Comparison of ENCODE assay signal across 8 cellular contexts in the genomic region with DNA sequence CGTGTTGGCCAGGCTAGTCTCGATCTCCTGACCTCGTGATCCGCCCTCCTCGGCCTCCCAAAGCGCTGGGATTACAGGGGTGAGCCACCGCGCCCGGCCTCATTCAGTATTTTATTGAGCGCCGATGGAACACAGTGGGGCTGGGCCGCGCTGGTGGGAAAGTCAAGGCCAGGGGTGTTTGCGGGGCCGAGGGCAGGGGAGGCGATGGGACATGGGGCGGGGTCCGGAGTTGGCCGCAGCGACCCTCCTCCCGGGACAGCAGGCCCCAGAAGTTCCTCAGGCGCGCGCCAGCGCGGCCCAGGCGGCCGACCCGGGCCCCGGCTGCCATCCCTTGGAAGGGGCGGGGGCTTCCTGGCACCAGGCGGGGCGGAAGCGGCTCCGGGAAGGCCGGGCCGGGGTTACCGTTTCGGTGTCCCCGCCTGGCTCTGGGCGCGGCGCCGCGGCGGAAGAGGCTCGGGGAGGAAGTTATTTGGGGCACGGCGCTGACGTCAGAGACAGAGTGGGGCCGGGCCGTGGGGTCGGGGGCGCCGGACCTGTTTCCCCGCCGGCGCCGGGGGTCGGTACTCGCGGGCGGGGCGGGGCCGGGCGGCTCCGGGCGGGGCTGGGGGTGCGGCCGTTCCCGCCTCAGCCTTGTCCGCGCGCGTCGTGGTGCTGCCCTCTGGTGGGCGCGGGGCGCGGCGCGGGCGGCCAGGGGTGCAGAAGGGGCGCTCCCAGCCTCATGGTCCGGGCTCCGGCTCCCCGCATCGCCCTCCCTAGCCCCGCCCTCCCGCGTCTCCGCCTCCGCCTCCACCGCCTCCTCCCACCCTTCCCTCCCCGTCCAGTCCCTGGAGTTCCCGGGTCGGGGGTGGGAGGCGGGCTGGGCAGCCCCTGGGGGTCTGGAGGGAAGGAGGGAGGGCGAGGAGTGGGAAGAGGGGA. TPM values are rescaled to one million over a fixed set of nuclear protein-coding genes. Genes with fewer than 3 reads are reported as not detected.
DNase-seq lines count a peak whose midpoint lies in the region; ATAC-seq and TF ChIP-seq lines count a peak whose summit lies in the region.

No MANE protein-coding gene starts in this region.

- 0 out of 2 replicates have a peak, but pooled peaks have one; percentile 28 for TF ChIP-seq EP300 in Ishikawa (IDR thresholded peaks at IDR 0.05; ENCODE audit: borderline replicate concordance)

- no peaks in the 10 kb centered on the region for H3K27me3 ChIP-seq in PC-9 (ENCODE audit: insufficient read depth, low read depth)

- peak overlapping the region; percentile 87 for H2AFZ ChIP-seq in PC-9

- H3K4me1 Mint-ChIP-seq in nephron = peaks cover 5% of the 10 kb centered on the region
- H3K4me1 Mint-ChIP-seq in stimulated activated naive CD8-positive, alpha-beta T cell treated with anti-CD3 and anti-CD28 coated beads, Interleukin-15, Interleukin-2, amounts not matched to agents 100 ng/mL and 50 ng/mL, for 24 hours (ENCODE audit: low read depth) = no peaks in the 10 kb centered on the region

- H4K20me1 ChIP-seq in PC-9 (ENCODE audit: insufficient read depth) = peaks cover 6% of the 10 kb centered on the region; the same call in 1 of the 2 replicates

- TF ChIP-seq CTCF in PC-9 (conservative IDR thresholded peaks at IDR 0.05) (peak; percentile 34; the same call in 1 of the 2 replicates), nephron (IDR thresholded peaks at IDR 0.05; ENCODE audit: unreplicated experiment in 3 of 3) (peak; percentile 66 to 79 (median 71))

- CTCF ChIA-PET in PC-9 (lab: Charles Lee) = interaction anchor here (0.7 to 1.1 kb wide), 2 partner anchors 71 to 206 kb away, joined by 5 to 11 read pairs; no protein-coding TSS in a partner anchor

- H3K4me3 ChIP-seq in PC-9 = peak overlapping the region; percentile 64

- no peaks in the 10 kb centered on the region for H3K9me3 ChIP-seq in PC-9 (ENCODE audit: insufficient read depth, low read depth)

- no peaks in the 10 kb centered on the region for H3K9me2 ChIP-seq in PC-9 (ENCODE audit: insufficient read depth)

- intact Hi-C loops in PC-9 (cut with micrococcal nuclease; ENCODE audit: unreplicated experiment) = loop anchor here (1.0 to 5.0 kb wide), 5 partner anchors 31 to 386 kb away; partner anchors contain the start of gene SRRM2

- H3K27ac ChIP-seq in PC-9 = peak overlapping the region; percentile 72

- peaks cover 12% of the 10 kb centered on the region for H3K27me3 Mint-ChIP-seq in nephron (ENCODE audit: low read depth)
- peaks cover 15% of the 10 kb centered on the region for H3K27me3 Mint-ChIP-seq in stimulated activated naive CD8-positive, alpha-beta T cell treated with anti-CD3 and anti-CD28 coated beads, Interleukin-15, Interleukin-2, amounts not matched to agents 100 ng/mL and 50 ng/mL, for 24 hours

- H3K9me3 Mint-ChIP-seq in nephron = no peaks in the 10 kb centered on the region
- no peaks in the 10 kb centered on the region for H3K9me3 Mint-ChIP-seq in stimulated activated naive CD8-positive, alpha-beta T cell treated with anti-CD3 and anti-CD28 coated beads, Interleukin-15, Interleukin-2, amounts not matched to agents 100 ng/mL and 50 ng/mL, for 24 hours

- DNase-seq in DMS53 treated with DMSO at 0.1 percent for 48 hours (lab: John Stamatoyannopoulos, UW; ENCODE audit: unreplicated experiment) (peak; percentile 26), PC-9 (peak; percentile 71 to 94), activated T-helper 1 cell treated with Interleukin-2 at 50 U/mL for 16 hours (ENCODE audit: low read depth) (peak; percentile 80), fibroblast of peridontal ligament (ENCODE audit: extremely low read depth) (peak; percentile 66)

- H3K27ac Mint-ChIP-seq in nephron = peak overlapping the region in 1 of 3 experiments; percentile 69
- peak overlapping the region; percentile 49 for H3K27ac Mint-ChIP-seq in stimulated activated naive CD8-positive, alpha-beta T cell treated with anti-CD3 and anti-CD28 coated beads, Interleukin-15, Interleukin-2, amounts not matched to agents 100 ng/mL and 50 ng/mL, for 24 hours

- H3K4me2 ChIP-seq in PC-9 = peak overlapping the region; percentile 94

- no peaks in the 10 kb centered on the region for H3K36me3 Mint-ChIP-seq in nephron (ENCODE audit: low read depth)
- H3K36me3 Mint-ChIP-seq in stimulated activated naive CD8-positive, alpha-beta T cell treated with anti-CD3 and anti-CD28 coated beads, Interleukin-15, Interleukin-2, amounts not matched to agents 100 ng/mL and 50 ng/mL, for 24 hours (ENCODE audit: low read depth) = no peaks in the 10 kb centered on the region

- ATAC-seq in GM21529 (IDR thresholded peaks at IDR 0.05; ENCODE audit: unreplicated experiment) = peak; percentile 76

- H3F3A ChIP-seq in PC-9 (ENCODE audit: insufficient read depth, low read depth) = peaks cover 48% of the 10 kb centered on the region

- POLR2A ChIA-PET in PC-9 (lab: Charles Lee; ENCODE audit: unreplicated experiment) = no interaction called here

- TSS peak; percentile 66 for BruUV-seq in PC-9 (replicated peaks; lab: Mats Ljungman, UMichigan)

- 0 out of 2 replicates have a peak, but pooled peaks cover 4% of the 10 kb centered on the region for H3K79me2 ChIP-seq in PC-9 (ENCODE audit: low read depth)

- H3K36me3 ChIP-seq in PC-9 (ENCODE audit: low read depth) = no peaks in the 10 kb centered on the region

- TF ChIP-seq RAD21 in Ishikawa (IDR thresholded peaks at IDR 0.05; ENCODE audit: low read depth) = peak; percentile 44; the same call in 1 of the 2 replicates

- peak overlapping the region; percentile 74 to 83 (median 81) for H3K4me3 Mint-ChIP-seq in nephron
- peak overlapping the region; percentile 82 for H3K4me3 Mint-ChIP-seq in stimulated activated naive CD8-positive, alpha-beta T cell treated with anti-CD3 and anti-CD28 coated beads, Interleukin-15, Interleukin-2, amounts not matched to agents 100 ng/mL and 50 ng/mL, for 24 hours

- H3K4me1 ChIP-seq in PC-9 (replicated peaks; ENCODE audit: insufficient read depth) = peaks cover 34% of the 10 kb centered on the region

TF ChIP-seq in Ishikawa, 13 proteins besides CTCF, POLR2A, EP300 and RAD21:
- no peak for TF ChIP-seq CEBPB (IDR thresholded peaks at IDR 0.05)
- TF ChIP-seq TAF1 (IDR thresholded peaks at IDR 0.05; ENCODE audit: low read depth) = peak; percentile 53
- peak; percentile 33; the same call in 1 of the 2 replicates for TF ChIP-seq TEAD4 (IDR thresholded peaks at IDR 0.05)
- peak; percentile 70 for TF ChIP-seq CREB1 (IDR thresholded peaks at IDR 0.05; ENCODE audit: low read depth)
- peak; percentile 39; the same call in 1 of the 2 replicates for TF ChIP-seq TCF12 (IDR thresholded peaks at IDR 0.05; ENCODE audit: low read depth)
- peak; percentile 44 for TF ChIP-seq USF1 (IDR thresholded peaks at IDR 0.05)
- 0 out of 2 replicates have a peak, but pooled peaks have one; percentile 51 for TF ChIP-seq YY1 (IDR thresholded peaks at IDR 0.05; ENCODE audit: low read depth)
- 0 out of 2 replicates have a peak, but pooled peaks have one; percentile 28 for TF ChIP-seq EGR1 (IDR thresholded peaks at IDR 0.05)
- peak; percentile 92 for TF ChIP-seq ZBTB7A (IDR thresholded peaks at IDR 0.05; ENCODE audit: low read depth)
- peak; percentile 41; the same call in 1 of the 2 replicates for TF ChIP-seq NFIC (IDR thresholded peaks at IDR 0.05)
- TF ChIP-seq, protein P1, sequence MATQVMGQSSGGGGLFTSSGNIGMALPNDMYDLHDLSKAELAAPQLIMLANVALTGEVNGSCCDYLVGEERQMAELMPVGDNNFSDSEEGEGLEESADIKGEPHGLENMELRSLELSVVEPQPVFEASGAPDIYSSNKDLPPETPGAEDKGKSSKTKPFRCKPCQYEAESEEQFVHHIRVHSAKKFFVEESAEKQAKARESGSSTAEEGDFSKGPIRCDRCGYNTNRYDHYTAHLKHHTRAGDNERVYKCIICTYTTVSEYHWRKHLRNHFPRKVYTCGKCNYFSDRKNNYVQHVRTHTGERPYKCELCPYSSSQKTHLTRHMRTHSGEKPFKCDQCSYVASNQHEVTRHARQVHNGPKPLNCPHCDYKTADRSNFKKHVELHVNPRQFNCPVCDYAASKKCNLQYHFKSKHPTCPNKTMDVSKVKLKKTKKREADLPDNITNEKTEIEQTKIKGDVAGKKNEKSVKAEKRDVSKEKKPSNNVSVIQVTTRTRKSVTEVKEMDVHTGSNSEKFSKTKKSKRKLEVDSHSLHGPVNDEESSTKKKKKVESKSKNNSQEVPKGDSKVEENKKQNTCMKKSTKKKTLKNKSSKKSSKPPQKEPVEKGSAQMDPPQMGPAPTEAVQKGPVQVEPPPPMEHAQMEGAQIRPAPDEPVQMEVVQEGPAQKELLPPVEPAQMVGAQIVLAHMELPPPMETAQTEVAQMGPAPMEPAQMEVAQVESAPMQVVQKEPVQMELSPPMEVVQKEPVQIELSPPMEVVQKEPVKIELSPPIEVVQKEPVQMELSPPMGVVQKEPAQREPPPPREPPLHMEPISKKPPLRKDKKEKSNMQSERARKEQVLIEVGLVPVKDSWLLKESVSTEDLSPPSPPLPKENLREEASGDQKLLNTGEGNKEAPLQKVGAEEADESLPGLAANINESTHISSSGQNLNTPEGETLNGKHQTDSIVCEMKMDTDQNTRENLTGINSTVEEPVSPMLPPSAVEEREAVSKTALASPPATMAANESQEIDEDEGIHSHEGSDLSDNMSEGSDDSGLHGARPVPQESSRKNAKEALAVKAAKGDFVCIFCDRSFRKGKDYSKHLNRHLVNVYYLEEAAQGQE (IDR thresholded peaks at IDR 0.05; ENCODE audit: low read depth) = no peak
- TF ChIP-seq MAX (IDR thresholded peaks at IDR 0.05) = peak; percentile 47; the same call in 1 of the 2 replicates
- no peak for TF ChIP-seq FOXM1 (IDR thresholded peaks at IDR 0.05; ENCODE audit: borderline replicate concordance, low read depth)

RNA-seq across cellular contexts. Expression of gene PRSS27, which starts 1.0 kb away (rescaled TPM):
- total RNA-seq in PC-9 (2021) = 14.8 and 21.2 TPM in 2 replicates

RNA-seq across cellular contexts. Expression of gene SRRM2, which starts 31.5 kb away (rescaled TPM):
- 679 and 746 TPM in 2 replicates for total RNA-seq in PC-9 (2021)

RNA-seq across cellular contexts. Expression of gene KCTD5, which starts 38.7 kb away (rescaled TPM):
- 60.4 and 66.5 TPM in 2 replicates for total RNA-seq in PC-9 (2021)

RNA-seq across cellular contexts. Expression of gene ELOB, which starts 56.1 kb away (rescaled TPM):
- 259 and 401 TPM in 2 replicates for total RNA-seq in PC-9 (2021)

Comparison
In these comparisons a context has a peak if more than half of its experiments do, and no peak if none do; other contexts are left out.
1. Peak in every context shown above with its lines: DNase-seq, ATAC-seq, H3K4me3 ChIP-seq and H3K27ac ChIP-seq.
2. DNase-seq: peak in every context shown above with its lines; median percentile 82 in PC-9; 80 in activated T-helper 1 cell treated with Interleukin-2 at 50 U/mL for 16 hours; 66 in fibroblast of peridontal ligament; 26 in DMS53 treated with DMSO at 0.1 percent for 48 hours.